ENCODE assay signal across 1 cellular context in the genomic region with DNA sequence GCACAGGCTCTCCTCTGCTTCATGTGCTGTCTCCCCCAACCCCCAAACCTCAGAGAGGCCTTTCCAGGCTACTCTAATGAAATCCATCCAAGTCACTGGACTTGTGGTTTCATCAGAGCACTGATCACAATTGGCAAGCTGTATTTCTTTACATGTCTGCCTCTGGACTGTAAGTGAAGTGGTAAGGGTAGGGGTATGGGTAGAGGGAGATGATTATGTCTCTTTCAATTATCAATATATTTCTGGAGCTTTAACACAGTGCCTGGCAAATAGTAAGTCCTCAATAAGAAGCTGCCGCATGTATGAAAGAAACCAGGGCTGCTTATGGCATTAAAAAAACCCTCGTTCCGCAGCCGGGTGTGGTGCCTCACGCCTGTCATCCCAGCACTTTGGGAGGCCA.
TF ChIP-seq lines count a peak whose summit lies in the region.

No MANE protein-coding gene starts in this region.

TF ChIP-seq in H1, 55 proteins besides CTCF, POLR2A, EP300 and RAD21:
- TF ChIP-seq RNF2 (IDR thresholded peaks at IDR 0.05; ENCODE audit: borderline replicate concordance, low read depth, low read length, missing control alignments, poor library complexity, severe bottlenecking) (no peak), HDAC6 (IDR thresholded peaks at IDR 0.05; ENCODE audit: low read depth, low read length) (no peak), RBBP5 (IDR thresholded peaks at IDR 0.05; ENCODE audit: borderline replicate concordance, low read depth, low read length) (no peak), SRF (IDR thresholded peaks at IDR 0.05; ENCODE audit: low read depth, low read length) (no peak), ZNF274 (IDR thresholded peaks at IDR 0.05; ENCODE audit: borderline replicate concordance, extremely low read depth, low read length) (no peak), KDM1A (IDR thresholded peaks at IDR 0.05; ENCODE audit: borderline replicate concordance, low read length) (no peak), SUZ12 (IDR thresholded peaks at IDR 0.05; ENCODE audit: low read length) (no peak), CREB1 (IDR thresholded peaks at IDR 0.05) (no peak)
TF ChIP-seq in H1: peak in this region for 0.
